Comparison of ENCODE assay signal across 8 cellular contexts in genomic region chr12:53626702-53627169, GRCh38. TPM values are rescaled to one million over a fixed set of nuclear protein-coding genes. Genes with fewer than 3 reads are reported as not detected.
DNase-seq lines count a peak whose midpoint lies in the region; ATAC-seq, FAIRE-seq and TF ChIP-seq lines count a peak whose summit lies in the region.

No MANE protein-coding gene starts in this region.

- intact Hi-C loops in activated B cell treated with CpG ODN at 0.5 μM for 24 hours (cut with micrococcal nuclease) (loop anchor here (1.0 kb wide), 7 partner anchors 8 to 654 kb away; partner anchors contain the start of genes ATP5MC2, CALCOCO1, CBX5 and HNRNPA1), kidney (cut with DNase I) (no loop called here), transverse colon (cut with DNase I; ENCODE audit: low total_unique reads) (loop anchor here (10.0 kb wide), 2 partner anchors 48 to 82 kb away; partner anchors contain the start of gene ATP5MC2)

- peaks cover 34% of the 10 kb centered on the region for H3K4me1 Mint-ChIP-seq in HFFc6 (ENCODE audit: low read depth)
- H3K4me1 Mint-ChIP-seq in activated B cell treated with CpG ODN at 0.5 μM for 24 hours: peaks cover 42% of the 10 kb centered on the region

- H3K9me3 ChIP-seq in kidney (ENCODE audit: control insufficient read depth in 1 of 2, low read length in 2 of 2): no peaks in the 10 kb centered on the region
- no peaks in the 10 kb centered on the region for H3K9me3 ChIP-seq in transverse colon

- H3K4me3 ChIP-seq in GM12875 (ENCODE audit: low read depth, low read length) (peak overlapping the region; percentile 78), kidney (ENCODE audit: low read length in 2 of 2) (peak overlapping the region; percentile 68 to 84), transverse colon (peak overlapping the region; percentile 21 to 71 (median 64))

- WGBS in transverse colon (ENCODE audit: low coverage in 1 of 2), 2 donors: 20 to 21% methylated on average over 6 of the region's 6 CpGs

- POLR2A ChIA-PET in activated B cell treated with CpG ODN at 0.5 μM for 24 hours (lab: Charles Lee): interaction anchor here (0.5 to 1.4 kb wide), 4 partner anchors 9 to 49 kb away, joined by 4 to 10 read pairs (median 4); partner anchors contain the start of gene ATP5MC2

- H3K4me1 ChIP-seq in kidney (ENCODE audit: control insufficient read depth in 1 of 2, insufficient read depth in 1 of 2, low read depth in 1 of 2, low read length in 2 of 2) (peaks cover 17 to 21% of the 10 kb centered on the region in 2 donors), transverse colon (peaks cover 3 to 48% (median 38%) of the 10 kb centered on the region in 4 donors)

- H3K27me3 Mint-ChIP-seq in HFFc6 (ENCODE audit: insufficient read depth): peaks cover 6% of the 10 kb centered on the region
- no peaks in the 10 kb centered on the region for H3K27me3 Mint-ChIP-seq in activated B cell treated with CpG ODN at 0.5 μM for 24 hours

- no peak for FAIRE-seq in kidney (lab: Jason Lieb, UNC)

- H3K27me3 ChIP-seq in transverse colon: no peaks in the 10 kb centered on the region

- CTCF ChIA-PET in activated B cell treated with CpG ODN at 0.5 μM for 24 hours (lab: Charles Lee): interaction anchor here (1.5 to 1.8 kb wide), 2 partner anchors 49 to 83 kb away, joined by 4 to 6 read pairs; partner anchors contain the start of gene ATP5MC2

- H3K9me3 Mint-ChIP-seq in HFFc6 (peaks cover 8% of the 10 kb centered on the region; the same call in 1 of the 2 replicates), activated B cell treated with CpG ODN at 0.5 μM for 24 hours (no peaks in the 10 kb centered on the region)

- TF ChIP-seq EP300 in transverse colon (IDR thresholded peaks at IDR 0.05; ENCODE audit: low read depth): no peak

- no peak overlapping the region for H3K27ac ChIP-seq in kidney (ENCODE audit: low read depth in 2 of 2, low read length in 2 of 2)
- H3K27ac ChIP-seq in transverse colon: peak overlapping the region; percentile 86 to 93 (median 89)

- peaks cover 6% of the 10 kb centered on the region for H3K36me3 Mint-ChIP-seq in HFFc6 (ENCODE audit: low read depth)
- peaks cover 12% of the 10 kb centered on the region for H3K36me3 Mint-ChIP-seq in activated B cell treated with CpG ODN at 0.5 μM for 24 hours (ENCODE audit: low read depth)

- peak overlapping the region; percentile 99 for H3K4me3 Mint-ChIP-seq in HFFc6
- H3K4me3 Mint-ChIP-seq in activated B cell treated with CpG ODN at 0.5 μM for 24 hours: peak overlapping the region; percentile 98

- DNase-seq in HFFc6: no peak
- DNase-seq in activated B cell treated with CpG ODN at 0.5 μM for 24 hours: no peak
- DNase-seq in kidney: no peak
- no peak for DNase-seq in transverse colon
- no peak for DNase-seq in dermis blood vessel endothelial cell
- no peak for DNase-seq in HuH-7 (ENCODE audit: low spot score)

- TF ChIP-seq CTCF in GM12875 (IDR thresholded peaks at IDR 0.05; ENCODE audit: borderline replicate concordance, insufficient read depth, low read depth, low read length): no peak
- TF ChIP-seq CTCF in HFFc6 (IDR thresholded peaks at IDR 0.05): no peak
- TF ChIP-seq CTCF in activated B cell treated with CpG ODN at 0.5 μM for 24 hours (IDR thresholded peaks at IDR 0.05): no peak
- no peak for TF ChIP-seq CTCF in kidney (IDR thresholded peaks at IDR 0.05; ENCODE audit: borderline replicate concordance, extremely low read depth, insufficient read depth)
- no peak for TF ChIP-seq CTCF in transverse colon (IDR thresholded peaks at IDR 0.05)

- H3K36me3 ChIP-seq in kidney (ENCODE audit: control insufficient read depth in 1 of 2, insufficient read depth in 2 of 2, low read length in 2 of 2) (no peaks in the 10 kb centered on the region), transverse colon (no peaks in the 10 kb centered on the region)

- peak overlapping the region; percentile 96 for H3K27ac Mint-ChIP-seq in HFFc6
- peak overlapping the region; percentile 99 for H3K27ac Mint-ChIP-seq in activated B cell treated with CpG ODN at 0.5 μM for 24 hours

- peak; percentile 1 for ATAC-seq in activated B cell treated with CpG ODN at 0.5 μM for 24 hours (ENCODE audit: low read depth)
- ATAC-seq in GM18520 (IDR thresholded peaks at IDR 0.05; ENCODE audit: unreplicated experiment): no peak

- no peak for TF ChIP-seq POLR2A in transverse colon (IDR thresholded peaks at IDR 0.05)

- H3K9ac ChIP-seq in kidney (ENCODE audit: low read length in 2 of 2): peak overlapping the region in 1 of 2 donors; percentile 0

- in situ Hi-C loops in transverse colon (cut with MboI; ENCODE audit: low pct_ligation_motif_present in 1 of 4, low pct_unique_long_range_greater_than_20kb in 1 of 4, low sequenced_read_pairs in 3 of 4): loop anchor here in 1 of 4 donors (10.0 kb wide), 1 partner anchor 48 kb away; the partner anchor contains the start of gene ATP5MC2

RNA-seq across cellular contexts. Expression of gene ATF7, which starts 0.6 kb away (rescaled TPM):
- 10 to 100 TPM; 23.6 to 32.1 (median 29.8) TPM for total RNA-seq in HFFc6 (2021; fragmentation: NEBNext Ultra II Directional; extraction: Animal tissue kit (Norgen Biotek cat#: 25700))
- total RNA-seq in activated B cell treated with CpG ODN at 0.5 μM for 24 hours: 29.5 and 36.8 TPM in 2 replicates
- 54.7 TPM for total RNA-seq in kidney
- 16.2 TPM for polyA plus RNA-seq in kidney (ENCODE audit: insufficient read depth, low read depth, low replicate concordance)
- total RNA-seq in transverse colon: 10 to 100 TPM; 14.2 to 29.7 (median 26.8) TPM
- total RNA-seq in dermis blood vessel endothelial cell: 12.9 and 14.9 TPM in 2 replicates

RNA-seq across cellular contexts. Expression of gene ATP5MC2, which starts 49.1 kb away (rescaled TPM):
- total RNA-seq in HFFc6 (2021; fragmentation: NEBNext Ultra II Directional; extraction: Animal tissue kit (Norgen Biotek cat#: 25700)): 100 to 1,000 TPM; 257 to 366 (median 308) TPM
- total RNA-seq in activated B cell treated with CpG ODN at 0.5 μM for 24 hours (330 and 354 TPM in 2 replicates), kidney (271 TPM), transverse colon (100 to 1,000 TPM; 248 to 394 (median 337) TPM), dermis blood vessel endothelial cell (130 and 195 TPM in 2 replicates)
- 939 TPM for polyA plus RNA-seq in kidney (ENCODE audit: insufficient read depth, low read depth, low replicate concordance)

Comparison
In these comparisons a context has a peak if more than half of its experiments do, and no peak if none do; other contexts are left out.
1. H3K27ac ChIP-seq: peak in transverse colon (4 of 4); none in kidney (0 of 2).
2. Peak in every context shown above with its lines, with median percentiles within 50 percentile points of each other: H3K4me3 ChIP-seq.